ENCODE assay signal across 29 cellular contexts in the genomic region with DNA sequence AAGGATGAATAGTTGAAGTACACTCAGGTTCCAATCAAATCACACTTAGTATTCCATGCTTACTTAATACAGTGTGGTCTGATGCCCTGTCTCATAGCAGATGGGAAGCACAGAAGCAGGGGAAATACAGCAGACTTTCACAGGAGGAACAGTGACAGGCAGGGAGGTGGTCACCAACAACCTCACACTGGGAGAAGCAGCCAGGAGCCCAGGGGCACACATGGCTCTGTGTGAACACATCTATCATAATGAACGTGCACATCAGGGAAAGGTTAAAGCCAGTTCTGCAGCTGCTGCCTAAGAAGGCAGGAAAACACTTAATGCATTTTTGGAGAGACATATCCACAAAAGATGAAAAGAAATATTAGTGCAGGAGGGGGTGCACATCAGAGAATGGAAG.
"Had no signal": no experiment of that assay in that cellular context is flagged by ENCODE, and none has a peak within 500 bp of the region (broad histone marks: within the 10 kb centered on the region; RNA-seq: fewer than 3 reads in every experiment).

No MANE protein-coding gene starts in this region.

- H3K27ac ChIP-seq: neutrophil, ovary, parathyroid adenoma, psoas muscle, right lobe of liver, sigmoid colon, stomach, thoracic aorta, thyroid gland, tibial nerve, upper lobe of left lung, vagina had no signal

- H3K36me3 ChIP-seq: neutrophil, ovary, right lobe of liver, sigmoid colon, stomach, thoracic aorta, thyroid gland, tibial nerve, upper lobe of left lung, vagina had no signal

- ATAC-seq: psoas muscle; right cardiac atrium; right lobe of liver; stimulated activated effector memory CD8-positive, alpha-beta T cell treated with anti-CD3 and anti-CD28 coated beads, Interleukin-12 subunit alpha, Interleukin-12 subunit beta, amount 100 ng/mL, for 72 hours; stimulated activated naive B cell treated with anti-CD40 and anti-IgM and Interleukin-4, amounts not matched to agents 10 μg/mL and 1 μg/mL and 100 μg/mL, for 72 hours had no signal

- H3K9me3 Mint-ChIP-seq: stimulated activated effector memory CD8-positive, alpha-beta T cell treated with anti-CD3 and anti-CD28 coated beads, Interleukin-12 subunit alpha, Interleukin-12 subunit beta, amount 100 ng/mL, for 72 hours; stimulated activated naive CD8-positive, alpha-beta T cell treated with anti-CD3 and anti-CD28 coated beads, Interleukin-15, Interleukin-2, amounts not matched to agents 100 ng/mL and 50 ng/mL, for 24 hours had no signal

- H3K36me3 Mint-ChIP-seq: natural killer cell; stimulated activated effector memory CD8-positive, alpha-beta T cell treated with anti-CD3 and anti-CD28 coated beads, Interleukin-12 subunit alpha, Interleukin-12 subunit beta, amount 100 ng/mL, for 72 hours; stimulated activated naive B cell treated with anti-CD40 and anti-IgM and Interleukin-4, amounts not matched to agents 10 μg/mL and 1 μg/mL and 100 μg/mL, for 72 hours had no signal

- H3K4me3 Mint-ChIP-seq: natural killer cell; nephron; neural crest cell; stimulated activated effector memory CD8-positive, alpha-beta T cell treated with anti-CD3 and anti-CD28 coated beads, Interleukin-12 subunit alpha, Interleukin-12 subunit beta, amount 100 ng/mL, for 72 hours; stimulated activated naive B cell treated with anti-CD40 and anti-IgM and Interleukin-4, amounts not matched to agents 10 μg/mL and 1 μg/mL and 100 μg/mL, for 72 hours; stimulated activated naive CD8-positive, alpha-beta T cell treated with anti-CD3 and anti-CD28 coated beads, Interleukin-15, Interleukin-2, amounts not matched to agents 100 ng/mL and 50 ng/mL, for 24 hours had no signal

- H3K9me3 ChIP-seq: neutrophil, ovary, psoas muscle, right lobe of liver, sigmoid colon, stomach, thoracic aorta, thyroid gland, tibial nerve, upper lobe of left lung, vagina had no signal

- H3K4me3 ChIP-seq: ovary, psoas muscle, right lobe of liver, sigmoid colon, stomach, thoracic aorta, thyroid gland, tibial nerve, upper lobe of left lung, vagina had no signal

- H3K4me1 Mint-ChIP-seq: natural killer cell; stimulated activated effector memory CD8-positive, alpha-beta T cell treated with anti-CD3 and anti-CD28 coated beads, Interleukin-12 subunit alpha, Interleukin-12 subunit beta, amount 100 ng/mL, for 72 hours; stimulated activated naive B cell treated with anti-CD40 and anti-IgM and Interleukin-4, amounts not matched to agents 10 μg/mL and 1 μg/mL and 100 μg/mL, for 72 hours had no signal

- H3K27me3 Mint-ChIP-seq: progenitor cell of endocrine pancreas; stimulated activated naive B cell treated with anti-CD40 and anti-IgM and Interleukin-4, amounts not matched to agents 10 μg/mL and 1 μg/mL and 100 μg/mL, for 72 hours had no signal

- H3K27ac Mint-ChIP-seq: natural killer cell; progenitor cell of endocrine pancreas; stimulated activated effector memory CD8-positive, alpha-beta T cell treated with anti-CD3 and anti-CD28 coated beads, Interleukin-12 subunit alpha, Interleukin-12 subunit beta, amount 100 ng/mL, for 72 hours; stimulated activated naive B cell treated with anti-CD40 and anti-IgM and Interleukin-4, amounts not matched to agents 10 μg/mL and 1 μg/mL and 100 μg/mL, for 72 hours; stimulated activated naive CD8-positive, alpha-beta T cell treated with anti-CD3 and anti-CD28 coated beads, Interleukin-15, Interleukin-2, amounts not matched to agents 100 ng/mL and 50 ng/mL, for 24 hours had no signal

- H3K4me1 ChIP-seq: parathyroid adenoma, psoas muscle, right lobe of liver, stomach, thyroid gland, tibial nerve, upper lobe of left lung, vagina had no signal

- H3K27me3 ChIP-seq: neutrophil, ovary, right lobe of liver, sigmoid colon, stomach, thyroid gland, tibial nerve, upper lobe of left lung, vagina had no signal

- DNase-seq: natural killer cell; nucleus accumbens; ovary; posterior cingulate gyrus; psoas muscle; right cardiac atrium; right lobe of liver; sigmoid colon; small intestine; stimulated activated CD4-positive, alpha-beta T cell treated with anti-CD3 and anti-CD28 coated beads, Interleukin-15, amount 100 ng/mL, for 24 hours; stimulated activated CD4-positive, alpha-beta T cell treated with anti-CD3 and anti-CD28 coated beads, Interleukin-2, amount 100 ng/mL, for 24 hours; stimulated activated CD4-positive, alpha-beta T cell treated with anti-CD3 and anti-CD28 coated beads, Interleukin-2, amount 100 ng/mL, for 48 hours; stimulated activated CD4-positive, alpha-beta T cell treated with anti-CD3 and anti-CD28 coated beads, Interleukin-4, amount 100 ng/mL, for 24 hours; stimulated activated naive B cell treated with anti-CD40 and anti-IgM and Interleukin-4, amounts not matched to agents 10 μg/mL and 1 μg/mL and 100 μg/mL, for 72 hours; stimulated activated naive CD4-positive, alpha-beta T cell treated with Interleukin-2 at 50 U/mL for 16 hours; stomach; thyroid gland; trophoblast cell; upper lobe of left lung had no signal
